ENCODE assay signal across 26 cellular contexts in the genomic region with DNA sequence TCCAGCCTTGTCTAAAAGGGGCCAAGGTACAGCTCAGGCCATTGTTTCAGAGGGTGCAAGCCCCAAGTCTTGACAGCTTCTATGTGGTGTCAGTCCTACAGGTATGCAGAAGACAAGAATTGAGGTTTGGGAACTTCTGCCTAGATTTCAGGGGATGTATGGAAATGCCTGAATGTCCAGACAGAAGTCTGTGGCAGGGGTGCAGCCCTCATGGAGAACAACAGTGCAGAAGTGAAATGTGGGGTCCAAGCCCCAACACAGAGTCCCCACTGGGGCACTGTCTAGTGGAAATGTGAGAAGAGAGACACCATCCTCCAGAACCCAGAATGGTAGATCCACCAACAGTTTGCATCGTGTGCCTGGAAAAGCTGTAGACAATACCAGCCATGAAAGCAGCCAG.
DNase-seq lines count a peak whose midpoint lies in the region; ATAC-seq, FAIRE-seq and TF ChIP-seq lines count a peak whose summit lies in the region.
"Had no signal": no experiment of that assay in that cellular context is flagged by ENCODE, and none has a peak within 500 bp of the region (broad histone marks: within the 10 kb centered on the region; RNA-seq: fewer than 3 reads in every experiment).

No MANE protein-coding gene starts in this region.

- no peak for TF ChIP-seq CTCF in K562 (IDR thresholded peaks at IDR 0.05 in 2 of 3, conservative IDR thresholded peaks at IDR 0.05 in 1 of 3; ENCODE audit: insufficient read depth in 2 of 3, low read depth in 1 of 3, low read length in 3 of 3)
- TF ChIP-seq CTCF in endodermal cell (conservative IDR thresholded peaks at IDR 0.05), result no peak

- H3K27me3 ChIP-seq in K562 (ENCODE audit: control insufficient read depth in 2 of 2, insufficient read depth in 2 of 2, low read length in 2 of 2) (no peaks in the 10 kb centered on the region), endodermal cell (ENCODE audit: control insufficient read depth, insufficient read depth, low read length, poor library complexity, severe bottlenecking) (no peaks in the 10 kb centered on the region)
- H3K27me3 ChIP-seq: BE2C, BLaER1 had no signal

- no peak overlapping the region for H3K4me2 ChIP-seq in K562 (ENCODE audit: insufficient read depth, low read length)
- H3K4me2 ChIP-seq: BLaER1 had no signal

- H3K36me3 ChIP-seq in K562 (ENCODE audit: control insufficient read depth, insufficient read depth, low read length) (no peaks in the 10 kb centered on the region), endodermal cell (ENCODE audit: control insufficient read depth, insufficient read depth, low read length) (no peaks in the 10 kb centered on the region)
- H3K36me3 ChIP-seq: BE2C, BLaER1 had no signal

- H3K9me3 ChIP-seq in K562 (replicated peaks; ENCODE audit: control insufficient read depth, insufficient read depth, low read depth, low read length), result no peaks in the 10 kb centered on the region
- H3K9me3 ChIP-seq in endodermal cell (ENCODE audit: control insufficient read depth, low read length), result peaks cover 66% of the 10 kb centered on the region
- H3K9me3 ChIP-seq: BE2C had no signal

- H3K4me1 ChIP-seq in K562 (replicated peaks in 1 of 2; ENCODE audit: control insufficient read depth in 2 of 2, insufficient read depth in 2 of 2, low read length in 2 of 2) (no peaks in the 10 kb centered on the region), endodermal cell (ENCODE audit: control insufficient read depth, insufficient read depth, low read length) (no peaks in the 10 kb centered on the region)
- H3K4me1 ChIP-seq: BE2C, BLaER1 had no signal

- H3K79me2 ChIP-seq in K562 (ENCODE audit: control insufficient read depth, insufficient read depth, low read length), result no peaks in the 10 kb centered on the region

- CTCF ChIA-PET in activated CD4-positive, alpha-beta T cell treated with anti-CD3 and anti-CD28 coated beads for 36 hours (lab: Charles Lee), result no interaction called here
- CTCF ChIA-PET in K562 (lab: Yijun Ruan, JAX; ENCODE audit: low intra/inter-chr PET ratio), result no interaction called here

- TF ChIP-seq POLR2A in K562 (conservative IDR thresholded peaks at IDR 0.05), result no peak

- no peak overlapping the region for H3K4me3 Mint-ChIP-seq in activated CD4-positive, alpha-beta T cell treated with anti-CD3 and anti-CD28 coated beads, Interleukin-2, amount 10 ng/mL, durations not matched to agents 24 days and 14 days
- H3K4me3 Mint-ChIP-seq in activated CD4-positive, alpha-beta T cell treated with anti-CD3 and anti-CD28 coated beads for 36 hours, result no peak overlapping the region
- H3K4me3 Mint-ChIP-seq in endodermal cell, result no peak overlapping the region
- H3K4me3 Mint-ChIP-seq: CD14-positive monocyte; CD4-positive, alpha-beta memory T cell; CD4-positive, CD25-positive, alpha-beta regulatory T cell; CD8-positive, alpha-beta memory T cell had no signal

- H3K4me3 ChIP-seq in K562 (no peak overlapping the region), endodermal cell (ENCODE audit: low read length) (peak overlapping the region; percentile 27)
- H3K4me3 ChIP-seq: BLaER1, GM12878 had no signal

- H3K36me3 Mint-ChIP-seq in activated CD4-positive, alpha-beta T cell treated with anti-CD3 and anti-CD28 coated beads, Interleukin-2, amount 10 ng/mL, durations not matched to agents 24 days and 14 days (ENCODE audit: low read depth), result no peaks in the 10 kb centered on the region
- H3K36me3 Mint-ChIP-seq in activated CD4-positive, alpha-beta T cell treated with anti-CD3 and anti-CD28 coated beads for 36 hours (ENCODE audit: low read depth), result no peaks in the 10 kb centered on the region
- H3K36me3 Mint-ChIP-seq in endodermal cell (ENCODE audit: low read depth), result peaks cover 27% of the 10 kb centered on the region
- H3K36me3 Mint-ChIP-seq in activated naive CD4-positive, alpha-beta T cell treated with anti-CD3 and anti-CD28 coated beads, Interleukin-2, amount 50 U/mL, for 72 hours, result no peaks in the 10 kb centered on the region
- H3K36me3 Mint-ChIP-seq: CD14-positive monocyte; CD4-positive, alpha-beta memory T cell; CD4-positive, CD25-positive, alpha-beta regulatory T cell; CD8-positive, alpha-beta memory T cell had no signal

- no peaks in the 10 kb centered on the region for H3K9me1 ChIP-seq in K562 (ENCODE audit: control insufficient read depth, insufficient read depth, low read length)

- in situ Hi-C loops in K562 (cut with MboI), result no loop called here

- FAIRE-seq in K562 (lab: Jason Lieb, UNC), result no peak
- FAIRE-seq: A204.1, GM12878, GM12892, GM18507 had no signal

- no peak overlapping the region for H3K27ac ChIP-seq in K562 (ENCODE audit: extremely low read depth, low read depth, low read length)
- no peak overlapping the region for H3K27ac ChIP-seq in endodermal cell (ENCODE audit: low read depth, low read length)
- H3K27ac ChIP-seq: BLaER1 had no signal

- no peak overlapping the region for H2AFZ ChIP-seq in K562 (ENCODE audit: low read depth, low read length)

- no peaks in the 10 kb centered on the region for H3K27me3 Mint-ChIP-seq in activated CD4-positive, alpha-beta T cell treated with anti-CD3 and anti-CD28 coated beads, Interleukin-2, amount 10 ng/mL, durations not matched to agents 24 days and 14 days
- peaks cover 3% of the 10 kb centered on the region for H3K27me3 Mint-ChIP-seq in activated CD4-positive, alpha-beta T cell treated with anti-CD3 and anti-CD28 coated beads for 36 hours
- H3K27me3 Mint-ChIP-seq in endodermal cell (ENCODE audit: insufficient read depth), result peaks cover 2% of the 10 kb centered on the region
- H3K27me3 Mint-ChIP-seq: CD4-positive, alpha-beta memory T cell; CD4-positive, CD25-positive, alpha-beta regulatory T cell had no signal

- intact Hi-C loops in activated CD4-positive, alpha-beta T cell treated with anti-CD3 and anti-CD28 coated beads, Interleukin-2, amount 10 ng/mL, durations not matched to agents 24 days and 14 days (cut with micrococcal nuclease), result no loop called here
- intact Hi-C loops in activated CD4-positive, alpha-beta T cell treated with anti-CD3 and anti-CD28 coated beads for 36 hours (cut with DNase I, micrococcal nuclease), result no loop called here
- intact Hi-C loops in K562 (cut with micrococcal nuclease), result no loop called here

- no peak overlapping the region for H3K27ac Mint-ChIP-seq in activated CD4-positive, alpha-beta T cell treated with anti-CD3 and anti-CD28 coated beads, Interleukin-2, amount 10 ng/mL, durations not matched to agents 24 days and 14 days
- H3K27ac Mint-ChIP-seq in activated CD4-positive, alpha-beta T cell treated with anti-CD3 and anti-CD28 coated beads for 36 hours, result no peak overlapping the region
- no peak overlapping the region for H3K27ac Mint-ChIP-seq in endodermal cell
- no peak overlapping the region for H3K27ac Mint-ChIP-seq in activated naive CD4-positive, alpha-beta T cell treated with anti-CD3 and anti-CD28 coated beads, Interleukin-2, amount 50 U/mL, for 72 hours
- H3K27ac Mint-ChIP-seq: CD14-positive monocyte; CD4-positive, alpha-beta memory T cell; CD4-positive, CD25-positive, alpha-beta regulatory T cell; CD8-positive, alpha-beta memory T cell had no signal

- H3K9me3 Mint-ChIP-seq in activated CD4-positive, alpha-beta T cell treated with anti-CD3 and anti-CD28 coated beads, Interleukin-2, amount 10 ng/mL, durations not matched to agents 24 days and 14 days, result no peaks in the 10 kb centered on the region
- H3K9me3 Mint-ChIP-seq in activated CD4-positive, alpha-beta T cell treated with anti-CD3 and anti-CD28 coated beads for 36 hours (ENCODE audit: low read depth), result peaks cover 7% of the 10 kb centered on the region
- peaks cover 74% of the 10 kb centered on the region for H3K9me3 Mint-ChIP-seq in endodermal cell
- H3K9me3 Mint-ChIP-seq in activated naive CD4-positive, alpha-beta T cell treated with anti-CD3 and anti-CD28 coated beads, Interleukin-2, amount 50 U/mL, for 72 hours, result peaks cover 15 to 21% of the 10 kb centered on the region in 2 donors

- no peak for ATAC-seq in activated CD4-positive, alpha-beta T cell treated with anti-CD3 and anti-CD28 coated beads for 36 hours
- ATAC-seq in K562, result no peak
- no peak for ATAC-seq in activated naive CD4-positive, alpha-beta T cell treated with anti-CD3 and anti-CD28 coated beads, Interleukin-2, amount 50 U/mL, for 72 hours
- ATAC-seq: GM12878 had no signal

- BruUV-seq in K562 (replicated peaks; lab: Mats Ljungman, UMichigan), result no TSS peak

- 0% methylated on average over 1 of the region's 1 CpG for WGBS in K562 (ENCODE audit: insufficient coverage, low coverage, missing lambda C conversion rate)
- 98 to 100% methylated on average over 1 of the region's 1 CpG for WGBS in endodermal cell (ENCODE audit: insufficient coverage in 1 of 2, insufficient read length in 1 of 2), 2 experiments

- TF ChIP-seq EP300 in K562 (IDR thresholded peaks at IDR 0.05; ENCODE audit: low read length), result no peak

- POLR2A ChIA-PET in activated CD4-positive, alpha-beta T cell treated with anti-CD3 and anti-CD28 coated beads for 36 hours (lab: Charles Lee), result no interaction called here
- POLR2A ChIA-PET in K562 (lab: Yijun Ruan, JAX), result no interaction called here

- no peaks in the 10 kb centered on the region for H4K20me1 ChIP-seq in K562 (replicated peaks; ENCODE audit: control insufficient read depth, insufficient read depth, low read length)
- H4K20me1 ChIP-seq: BLaER1 had no signal

- TF ChIP-seq RAD21 in K562 (CRISPR knock-in tag; conservative IDR thresholded peaks at IDR 0.05 in 1 of 2, IDR thresholded peaks at IDR 0.05 in 1 of 2), result no peak

- DNase-seq in activated CD4-positive, alpha-beta T cell treated with anti-CD3 and anti-CD28 coated beads, Interleukin-2, amount 10 ng/mL, durations not matched to agents 24 days and 14 days, result peak; percentile 13
- DNase-seq in activated CD4-positive, alpha-beta T cell treated with anti-CD3 and anti-CD28 coated beads for 36 hours, result no peak
- DNase-seq in K562 (ENCODE audit: extremely low read depth in 1 of 4, low spot score in 3 of 4) (no peak), endodermal cell (no peak), NCI-H510A treated with DMSO at 0.1 percent for 48 hours (lab: John Stamatoyannopoulos, UW) (no peak)
- no peak for DNase-seq in activated naive CD4-positive, alpha-beta T cell treated with anti-CD3 and anti-CD28 coated beads, Interleukin-2, amount 50 U/mL, for 72 hours (ENCODE audit: low spot score in 2 of 2)
- DNase-seq: 8988T; ACHN; BE2C; C1 segment of cervical spinal cord; CD4-positive, alpha-beta memory T cell; CD4-positive, CD25-positive, alpha-beta regulatory T cell; CD8-positive, alpha-beta memory T cell; COR-L47; DMS 273 treated with DMSO at 0.1 percent for 48 hours; DMS153; DMS79; DND-41; EL; GDM1 had no signal

- no peaks in the 10 kb centered on the region for H3K4me1 Mint-ChIP-seq in activated CD4-positive, alpha-beta T cell treated with anti-CD3 and anti-CD28 coated beads, Interleukin-2, amount 10 ng/mL, durations not matched to agents 24 days and 14 days
- no peaks in the 10 kb centered on the region for H3K4me1 Mint-ChIP-seq in activated CD4-positive, alpha-beta T cell treated with anti-CD3 and anti-CD28 coated beads for 36 hours
- peaks cover 12% of the 10 kb centered on the region for H3K4me1 Mint-ChIP-seq in endodermal cell
- H3K4me1 Mint-ChIP-seq: CD14-positive monocyte; CD4-positive, alpha-beta memory T cell; CD4-positive, CD25-positive, alpha-beta regulatory T cell; CD8-positive, alpha-beta memory T cell had no signal

- H3K9ac ChIP-seq in K562 (ENCODE audit: insufficient read depth in 1 of 2, low read depth in 2 of 2, low read length in 2 of 2) (no peak overlapping the region), endodermal cell (ENCODE audit: extremely low read depth, low read length, poor library complexity, severe bottlenecking) (no peak overlapping the region)
- H3K9ac ChIP-seq: BLaER1 had no signal
